ENCODE assay signal across 29 cellular contexts in the genomic region with DNA sequence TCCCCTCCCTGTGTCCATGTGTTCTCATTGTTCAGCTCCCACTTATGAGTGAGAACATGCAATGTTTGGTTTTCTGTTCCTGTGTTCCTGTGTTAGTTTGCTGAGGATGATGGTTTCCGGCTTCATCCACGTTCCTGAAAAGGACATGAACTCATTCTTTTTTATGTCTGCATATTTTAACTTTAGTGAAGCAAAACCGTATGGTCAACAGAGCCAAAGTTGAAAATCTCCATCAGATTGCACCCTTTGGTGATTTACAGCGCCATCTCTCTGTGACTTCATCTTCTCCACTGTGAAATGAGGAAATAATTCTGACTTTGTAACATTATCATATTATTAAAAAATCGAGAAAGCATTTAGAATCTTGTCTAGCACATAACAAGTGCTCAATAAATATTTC.
A peak's percentile ranks its signal among the peaks of the same experiment; 100 is the strongest.
DNase-seq lines count a peak whose midpoint lies in the region; ATAC-seq, FAIRE-seq and TF ChIP-seq lines count a peak whose summit lies in the region.
"Had no signal": no experiment of that assay in that cellular context is flagged by ENCODE, and none has a peak within 500 bp of the region (broad histone marks: within the 10 kb centered on the region; RNA-seq: fewer than 3 reads in every experiment).

No MANE protein-coding gene starts in this region.

- no peaks in the 10 kb centered on the region for H3K36me3 Mint-ChIP-seq in natural killer cell treated with Interleukin-12 subunit alpha and Interleukin-12 subunit beta and Interleukin-15 and Interleukin-18, amount 100 ng/mL, for 72 hours
- H3K36me3 Mint-ChIP-seq: stimulated activated memory B cell treated with anti-CD40 and anti-IgM and Interleukin-4, amounts not matched to agents 10 μg/mL and 1 μg/mL and 100 μg/mL, for 72 hours had no signal

- H3K36me3 ChIP-seq in liver (ENCODE audit: control insufficient read depth in 4 of 4, insufficient read depth in 3 of 4, low read depth in 1 of 4, low read length in 3 of 4): no peaks in the 10 kb centered on the region
- H3K36me3 ChIP-seq in HepG2 (replicated peaks in 1 of 2; ENCODE audit: control insufficient read depth in 1 of 2, insufficient read depth in 2 of 2, low read length in 2 of 2): no peaks in the 10 kb centered on the region
- no peaks in the 10 kb centered on the region for H3K36me3 ChIP-seq in upper lobe of right lung
- H3K36me3 ChIP-seq: esophagus muscularis mucosa, heart right ventricle, pancreas, WERI-Rb-1 had no signal

- in situ Hi-C loops in HepG2 (cut with HindIII; ENCODE audit: extremely low pct_ligation_motif_present, low pct_unique_long_range_greater_than_20kb): no loop called here

- no peaks in the 10 kb centered on the region for H3K4me1 Mint-ChIP-seq in natural killer cell treated with Interleukin-12 subunit alpha and Interleukin-12 subunit beta and Interleukin-15 and Interleukin-18, amount 100 ng/mL, for 72 hours (ENCODE audit: low read depth in 2 of 2)
- H3K4me1 Mint-ChIP-seq: stimulated activated memory B cell treated with anti-CD40 and anti-IgM and Interleukin-4, amounts not matched to agents 10 μg/mL and 1 μg/mL and 100 μg/mL, for 72 hours had no signal

- ATAC-seq in HepG2 (no peak), upper lobe of right lung (no peak)
- no peak for ATAC-seq in activated CD4-positive, CD25-positive, alpha-beta regulatory T cell treated with anti-CD3 and anti-CD28 coated beads, Interleukin-2, amount 50 U/mL, for 24 hours
- ATAC-seq in natural killer cell treated with Interleukin-12 subunit alpha and Interleukin-12 subunit beta and Interleukin-15 and Interleukin-18, amount 100 ng/mL, for 72 hours: no peak
- ATAC-seq: heart right ventricle; pancreas; stimulated activated memory B cell treated with anti-CD40 and anti-IgM and Interleukin-4, amounts not matched to agents 10 μg/mL and 1 μg/mL and 100 μg/mL, for 72 hours had no signal

- TF ChIP-seq EP300 in HepG2 (IDR thresholded peaks at IDR 0.05; ENCODE audit: low read depth in 2 of 2, low read length in 2 of 2) (no peak), HepG2 (CRISPR knock-in tag; IDR thresholded peaks at IDR 0.05; ENCODE audit: borderline replicate concordance) (no peak)

- H3K4me3 Mint-ChIP-seq in natural killer cell treated with Interleukin-12 subunit alpha and Interleukin-12 subunit beta and Interleukin-15 and Interleukin-18, amount 100 ng/mL, for 72 hours: no peak overlapping the region
- H3K4me3 Mint-ChIP-seq: stimulated activated memory B cell treated with anti-CD40 and anti-IgM and Interleukin-4, amounts not matched to agents 10 μg/mL and 1 μg/mL and 100 μg/mL, for 72 hours; T-helper 1 cell treated with Interleukin-12 subunit alpha and Interleukin-12 subunit beta and Interleukin-4 antibody, amounts not matched to agents 30 μg/mL and 1 μg/mL, for 36 hours had no signal

- no peak for FAIRE-seq in HepG2 (lab: Jason Lieb, UNC)
- FAIRE-seq: A204.1, GM12892, GM19239, pancreas had no signal

- H3K4me3 ChIP-seq in liver (ENCODE audit: low read depth in 1 of 3, low read length in 3 of 3) (no peak overlapping the region), HepG2 (replicated peaks in 1 of 3; ENCODE audit: insufficient read depth in 1 of 3, low read depth in 2 of 3, low read length in 3 of 3) (no peak overlapping the region), upper lobe of right lung (no peak overlapping the region)
- H3K4me3 ChIP-seq: esophagus muscularis mucosa, heart right ventricle, pancreas had no signal

- H3K9me3 Mint-ChIP-seq in natural killer cell treated with Interleukin-12 subunit alpha and Interleukin-12 subunit beta and Interleukin-15 and Interleukin-18, amount 100 ng/mL, for 72 hours: peaks cover 10% of the 10 kb centered on the region

- H3K27me3 Mint-ChIP-seq in natural killer cell treated with Interleukin-12 subunit alpha and Interleukin-12 subunit beta and Interleukin-15 and Interleukin-18, amount 100 ng/mL, for 72 hours: peaks cover 0 to 11% of the 10 kb centered on the region in 2 donors
- H3K27me3 Mint-ChIP-seq: stimulated activated memory B cell treated with anti-CD40 and anti-IgM and Interleukin-4, amounts not matched to agents 10 μg/mL and 1 μg/mL and 100 μg/mL, for 72 hours had no signal

- no TSS peak for BruUV-seq in HepG2 (replicated peaks; lab: Mats Ljungman, UMichigan)

- H3K27ac ChIP-seq in liver (ENCODE audit: low read depth in 1 of 2, low read length in 2 of 2): no peak overlapping the region
- H3K27ac ChIP-seq in HepG2 (ENCODE audit: extremely low read length, insufficient read depth, low read length): no peak overlapping the region
- H3K27ac ChIP-seq in upper lobe of right lung: no peak overlapping the region
- H3K27ac ChIP-seq: esophagus muscularis mucosa, heart right ventricle, pancreas, WERI-Rb-1 had no signal

- no peak overlapping the region for H3K27ac Mint-ChIP-seq in natural killer cell treated with Interleukin-12 subunit alpha and Interleukin-12 subunit beta and Interleukin-15 and Interleukin-18, amount 100 ng/mL, for 72 hours
- H3K27ac Mint-ChIP-seq: stimulated activated memory B cell treated with anti-CD40 and anti-IgM and Interleukin-4, amounts not matched to agents 10 μg/mL and 1 μg/mL and 100 μg/mL, for 72 hours; T-helper 1 cell treated with Interleukin-12 subunit alpha and Interleukin-12 subunit beta and Interleukin-4 antibody, amounts not matched to agents 30 μg/mL and 1 μg/mL, for 36 hours had no signal

- TF ChIP-seq RAD21 in liver (IDR thresholded peaks at IDR 0.05) (peak; percentile 31 to 59), HepG2 (CRISPR knock-in tag; IDR thresholded peaks at IDR 0.05) (no peak)

- no peaks in the 10 kb centered on the region for H4K20me1 ChIP-seq in HepG2 (ENCODE audit: insufficient read depth, low read length)

- H3K27me3 ChIP-seq in liver (ENCODE audit: control insufficient read depth in 4 of 4, insufficient read depth in 4 of 4, low read length in 3 of 4) (no peaks in the 10 kb centered on the region), HepG2 (ENCODE audit: control insufficient read depth in 1 of 2, insufficient read depth in 2 of 2, low read length in 2 of 2) (no peaks in the 10 kb centered on the region), upper lobe of right lung (no peaks in the 10 kb centered on the region)
- H3K27me3 ChIP-seq: esophagus muscularis mucosa, heart right ventricle, pancreas had no signal

- intact Hi-C loops in HepG2 (cut with micrococcal nuclease; ENCODE audit: unreplicated experiment): no loop called here
- intact Hi-C loops in upper lobe of right lung (cut with DNase I): no loop called here

- POLR2A ChIA-PET in HepG2 (lab: Yijun Ruan, JAX): no interaction called here

- DNase-seq in HepG2 (ENCODE audit: low spot score) (no peak), dedifferentiated amniotic fluid mesenchymal stem cell (ENCODE audit: extremely low spot score) (peak; percentile 17), iris pigment epithelial cell (ENCODE audit: low read depth) (peak; percentile 69), upper lobe of right lung (no peak), DMS53 treated with DMSO at 0.1 percent for 48 hours (lab: John Stamatoyannopoulos, UW; ENCODE audit: unreplicated experiment) (no peak)
- DNase-seq in natural killer cell treated with Interleukin-12 subunit alpha and Interleukin-12 subunit beta and Interleukin-15 and Interleukin-18, amount 100 ng/mL, for 72 hours (ENCODE audit: low spot score): no peak
- DNase-seq: activated CD4-positive, alpha-beta T cell treated with anti-CD3 and anti-CD28 coated beads, Interleukin-2, amount 50 U/mL, for 4 hours; activated effector memory CD4-positive, alpha-beta T cell treated with anti-CD3 and anti-CD28 coated beads, Interleukin-2, amount 50 U/mL, for 16 hours; central memory CD4-positive, alpha-beta T cell; DMS153; heart right ventricle; Kasumi-1; mammary epithelial cell; NCI-H1048; NCI-H1930; NCI-H2227 treated with DMSO at 0.1 percent for 48 hours; NCI-H774; pancreas; SHP77; stimulated activated CD4-positive, alpha-beta T cell treated with anti-CD3 and anti-CD28 coated beads, Interleukin-1b, Interleukin-23, amount 100 ng/mL, for 48 hours; WERI-Rb-1 had no signal

- H3K4me1 ChIP-seq in liver (ENCODE audit: control insufficient read depth in 4 of 4, insufficient read depth in 4 of 4, low read length in 3 of 4) (no peaks in the 10 kb centered on the region), HepG2 (ENCODE audit: insufficient read depth, low read length) (no peaks in the 10 kb centered on the region), upper lobe of right lung (no peaks in the 10 kb centered on the region)
- H3K4me1 ChIP-seq: esophagus muscularis mucosa, heart right ventricle, pancreas had no signal

- H3K9me3 ChIP-seq in liver (ENCODE audit: control insufficient read depth in 4 of 4, low read length in 3 of 4) (no peaks in the 10 kb centered on the region), HepG2 (ENCODE audit: low read length) (peaks cover 17% of the 10 kb centered on the region; the same call in 1 of the 2 replicates), upper lobe of right lung (no peaks in the 10 kb centered on the region)
- H3K9me3 ChIP-seq: pancreas had no signal

- H2AFZ ChIP-seq in HepG2 (ENCODE audit: low read length): no peak overlapping the region

- CTCF ChIA-PET in HepG2 (lab: Yijun Ruan, JAX; ENCODE audit: low intra/inter-chr PET ratio, low total read pairs): no interaction called here

- 50% methylated on average over 5 of the region's 5 CpGs for WGBS in liver
- WGBS in HepG2 (ENCODE audit: low lambda C conversion rate): 35% methylated on average over 5 of the region's 5 CpGs

- peak; percentile 4 for TF ChIP-seq CTCF in liver (IDR thresholded peaks at IDR 0.05; ENCODE audit: low read depth, low read length, missing input control)
- TF ChIP-seq CTCF in HepG2 (CRISPR knock-in tag; IDR thresholded peaks at IDR 0.05): no peak
- peak; percentile 17 for TF ChIP-seq CTCF in upper lobe of right lung (IDR thresholded peaks at IDR 0.05)

- no peak overlapping the region for H3K4me2 ChIP-seq in HepG2 (ENCODE audit: low read depth, low read length)

- no peak overlapping the region for H3K9ac ChIP-seq in liver (ENCODE audit: low read depth in 1 of 2, low read length in 2 of 2)
- no peak overlapping the region for H3K9ac ChIP-seq in HepG2 (ENCODE audit: insufficient read depth, low read depth, low read length)

- TF ChIP-seq POLR2A in HepG2 (IDR thresholded peaks at IDR 0.05; ENCODE audit: insufficient read depth in 1 of 2, low read depth in 2 of 2, low read length in 2 of 2): no peak

- no peaks in the 10 kb centered on the region for H3K79me2 ChIP-seq in HepG2 (ENCODE audit: insufficient read depth, low read length)

TF ChIP-seq in liver, 16 proteins besides CTCF, POLR2A, EP300 and RAD21 (continues in another document):
- TF ChIP-seq HNF4G (IDR thresholded peaks at IDR 0.05) (no peak), SP1 (IDR thresholded peaks at IDR 0.05) (no peak), RXRA (IDR thresholded peaks at IDR 0.05) (no peak), YY1 (IDR thresholded peaks at IDR 0.05) (no peak), NR2F2 (IDR thresholded peaks at IDR 0.05) (no peak)

TF ChIP-seq in HepG2, 621 proteins besides CTCF, POLR2A, EP300 and RAD21:
- TF ChIP-seq CENPX (CRISPR knock-in tag; IDR thresholded peaks at IDR 0.05) (no peak), FOXO1 (CRISPR knock-in tag; IDR thresholded peaks at IDR 0.05) (no peak)

Comparison
In these comparisons a context has a peak if more than half of its experiments do, and no peak if none do; other contexts are left out.
1. DNase-seq: peak in dedifferentiated amniotic fluid mesenchymal stem cell (single experiment) and iris pigment epithelial cell (single experiment); none in HepG2 (single experiment), upper lobe of right lung (single experiment), DMS53 treated with DMSO at 0.1 percent for 48 hours (single experiment) and natural killer cell treated with Interleukin-12 subunit alpha and Interleukin-12 subunit beta and Interleukin-15 and Interleukin-18, amount 100 ng/mL, for 72 hours (single experiment).